Comparison of ENCODE assay signal across 19 cellular contexts in genomic region chrX:24085133-24085532, GRCh38. TPM values are rescaled to one million over a fixed set of nuclear protein-coding genes. Genes with fewer than 3 reads are reported as not detected.
DNase-seq lines count a peak whose midpoint lies in the region; ATAC-seq, FAIRE-seq and TF ChIP-seq lines count a peak whose summit lies in the region.
"Had no signal": no experiment of that assay in that cellular context is flagged by ENCODE, and none has a peak within 500 bp of the region (broad histone marks: within the 10 kb centered on the region; RNA-seq: fewer than 3 reads in every experiment).

No MANE protein-coding gene starts in this region.

- H3K4me3 ChIP-seq in PC-9 (peak overlapping the region; percentile 37; the same call in 1 of the 2 replicates), smooth muscle cell (no peak overlapping the region)

- H3K4me1 ChIP-seq in PC-9 (replicated peaks; ENCODE audit: insufficient read depth) (peaks cover 27% of the 10 kb centered on the region), smooth muscle cell (ENCODE audit: low read depth) (peaks cover 8% of the 10 kb centered on the region)

- H3K9me3 Mint-ChIP-seq in CD14-positive monocyte, result no peaks in the 10 kb centered on the region

- POLR2A ChIA-PET in PC-9 (lab: Charles Lee; ENCODE audit: unreplicated experiment), result interaction anchor here (0.6 to 0.7 kb wide), 4 partner anchors 37 to 156 kb away, joined by 3 to 6 read pairs (median 5); partner anchors contain the start of gene ZFX

- WGBS in smooth muscle cell (ENCODE audit: low lambda C conversion rate), result 80% methylated on average over 6 of the region's 6 CpGs

- H3K27ac ChIP-seq in PC-9, result peak overlapping the region; percentile 94
- H3K27ac ChIP-seq in smooth muscle cell (ENCODE audit: low read depth), result peak overlapping the region; percentile 72
- H3K27ac ChIP-seq: C4-2B had no signal

- no peaks in the 10 kb centered on the region for H3K36me3 Mint-ChIP-seq in CD14-positive monocyte

- peaks cover 10% of the 10 kb centered on the region for H3K4me1 Mint-ChIP-seq in CD14-positive monocyte

- peak; percentile 88 for FAIRE-seq in G401.6 (lab: Jason Lieb, UNC)

- peaks cover 29% of the 10 kb centered on the region for H3F3A ChIP-seq in PC-9 (ENCODE audit: insufficient read depth, low read depth)
- H3F3A ChIP-seq in smooth muscle cell (ENCODE audit: low read depth), result peaks cover 7% of the 10 kb centered on the region

- DNase-seq in PC-9 (no peak), cerebellar cortex (ENCODE audit: low spot score) (peak; percentile 27), smooth muscle cell (lab: John Stamatoyannopoulos, UW; ENCODE audit: unreplicated experiment) (no peak), CD14-positive monocyte (ENCODE audit: low spot score) (no peak), NCI-H526 treated with DMSO at 0.1 percent for 48 hours (lab: John Stamatoyannopoulos, UW) (no peak)
- DNase-seq: AML-193, DND-41, GDM1, H7, KG1, NCI-H1092, NCI-H1436 treated with DMSO at 0.1 percent for 48 hours, NCI-H2029, NCI-H345, NCI-H524 treated with DMSO at 0.1 percent for 48 hours, PC-3 had no signal

- no peak overlapping the region for H3K27ac Mint-ChIP-seq in CD14-positive monocyte

- H2AFZ ChIP-seq in PC-9 (peak overlapping the region; percentile 40; the same call in 1 of the 2 replicates), smooth muscle cell (ENCODE audit: low read depth) (no peak overlapping the region)

- H3K36me3 ChIP-seq in PC-9 (ENCODE audit: low read depth), result no peaks in the 10 kb centered on the region
- no peaks in the 10 kb centered on the region for H3K36me3 ChIP-seq in smooth muscle cell (ENCODE audit: low read depth)

- no peak overlapping the region for H3K4me3 Mint-ChIP-seq in CD14-positive monocyte

- BruUV-seq in PC-9 (replicated peaks; lab: Mats Ljungman, UMichigan), result TSS peak; percentile 68

- H4K20me1 ChIP-seq in PC-9 (ENCODE audit: insufficient read depth), result no peaks in the 10 kb centered on the region
- H4K20me1 ChIP-seq in smooth muscle cell (ENCODE audit: low read depth), result no peaks in the 10 kb centered on the region

- CTCF ChIA-PET in PC-9 (lab: Charles Lee), result interaction anchor here (0.7 kb wide), 1 partner anchor 177 kb away, joined by 4 read pairs; the partner anchor contains the start of genes APOO and CXorf58

- peak overlapping the region; percentile 68 for H3K4me2 ChIP-seq in PC-9
- H3K4me2 ChIP-seq in smooth muscle cell, result peak overlapping the region; percentile 52

- H3K79me2 ChIP-seq in PC-9 (ENCODE audit: low read depth) (no peaks in the 10 kb centered on the region), smooth muscle cell (ENCODE audit: low read depth) (no peaks in the 10 kb centered on the region)

- no peak for ATAC-seq in HG02973 (IDR thresholded peaks at IDR 0.05; ENCODE audit: unreplicated experiment)
- ATAC-seq: PC-3 had no signal

- H3K27me3 ChIP-seq in PC-9 (ENCODE audit: insufficient read depth, low read depth) (no peaks in the 10 kb centered on the region), smooth muscle cell (ENCODE audit: low read depth) (no peaks in the 10 kb centered on the region)

- H3K27me3 Mint-ChIP-seq in CD14-positive monocyte (ENCODE audit: low read depth in 3 of 3), result peaks cover 0 to 48% (median 0%) of the 10 kb centered on the region in 3 donors

- intact Hi-C loops in PC-9 (cut with micrococcal nuclease; ENCODE audit: unreplicated experiment), result loop anchor here (10.0 kb wide), 2 partner anchors 310 to 410 kb away; no protein-coding TSS in a partner anchor
- intact Hi-C loops in CD14-positive monocyte (cut with micrococcal nuclease), result no loop called here

- TF ChIP-seq CTCF in PC-9 (conservative IDR thresholded peaks at IDR 0.05) (no peak), smooth muscle cell (IDR thresholded peaks at IDR 0.05; ENCODE audit: borderline replicate concordance, insufficient read depth, poor library complexity, severe bottlenecking) (no peak), CD14-positive monocyte (IDR thresholded peaks at IDR 0.05) (no peak)

- no peaks in the 10 kb centered on the region for H3K9me2 ChIP-seq in PC-9 (ENCODE audit: insufficient read depth)

- H3K9me3 ChIP-seq in PC-9 (ENCODE audit: insufficient read depth, low read depth) (no peaks in the 10 kb centered on the region), smooth muscle cell (replicated peaks; ENCODE audit: low read depth) (no peaks in the 10 kb centered on the region)

- peak overlapping the region; percentile 58 for H3K9ac ChIP-seq in smooth muscle cell (ENCODE audit: low read depth)

RNA-seq across cellular contexts. Expression of gene EIF2S3, which starts 30.4 kb away (rescaled TPM):
- 216 and 252 TPM in 2 replicates for total RNA-seq in PC-9 (2021)
- 226 and 240 TPM in 2 replicates for total RNA-seq in smooth muscle cell
- polyA plus RNA-seq in smooth muscle cell, result 54.0 and 62.6 TPM in 2 replicates
- 10 to 100 TPM; 87.1 to 87.2 TPM for polyA plus RNA-seq in CD14-positive monocyte

RNA-seq across cellular contexts. Expression of gene KLHL15, which starts 58.1 kb away (rescaled TPM):
- 3.5 and 3.7 TPM in 2 replicates for total RNA-seq in PC-9 (2021)
- total RNA-seq in smooth muscle cell, result 53.3 and 70.4 TPM in 2 replicates
- polyA plus RNA-seq in smooth muscle cell, result 14.0 and 16.8 TPM in 2 replicates
- 1 to 10 TPM; 3.2 to 3.9 TPM for polyA plus RNA-seq in CD14-positive monocyte

Comparison
In these comparisons a context has a peak if more than half of its experiments do, and no peak if none do; other contexts are left out.
1. RNA of gene KLHL15, which starts 58.1 kb away (total RNA-seq): 53.3 to 70.4 TPM in smooth muscle cell; 3.5 to 3.7 TPM in PC-9; every median in the first group is over 10 times any median in the second.